9 cellular contexts compared by ENCODE assay signal in the genomic region with DNA sequence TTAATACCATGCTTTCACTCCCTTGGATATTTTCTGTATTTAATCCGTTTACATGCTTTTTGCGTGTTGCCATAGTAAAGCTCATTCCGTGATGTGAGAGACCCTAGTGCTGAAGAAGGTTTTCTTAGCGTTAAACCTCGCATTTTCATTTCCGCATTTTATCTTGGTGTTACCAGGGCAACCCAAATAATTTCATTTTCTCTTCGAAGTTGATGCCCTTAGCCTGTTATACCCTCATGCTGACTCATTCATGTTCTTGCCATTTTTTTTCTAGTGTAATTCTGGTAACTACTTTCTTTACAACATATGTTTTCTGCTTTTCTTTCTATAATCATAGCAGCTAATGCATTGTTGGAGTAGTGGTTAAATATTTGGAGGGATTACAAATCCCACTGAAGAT. TPM values are rescaled to one million over a fixed set of nuclear protein-coding genes. Genes with fewer than 3 reads are reported as not detected.
DNase-seq lines count a peak whose midpoint lies in the region; ATAC-seq and TF ChIP-seq lines count a peak whose summit lies in the region.
"Had no signal": no experiment of that assay in that cellular context is flagged by ENCODE, and none has a peak within 500 bp of the region (broad histone marks: within the 10 kb centered on the region; RNA-seq: fewer than 3 reads in every experiment).

No MANE protein-coding gene starts in this region.

- H3K9me3 ChIP-seq in right atrium auricular region (no peaks in the 10 kb centered on the region), upper lobe of right lung (no peaks in the 10 kb centered on the region)

- DNase-seq in Right ventricle myocardium inferior (ENCODE audit: missing footprints), result no peak
- no peak for DNase-seq in right atrium auricular region (ENCODE audit: low spot score)
- DNase-seq in upper lobe of right lung, result no peak
- DNase-seq in Calu3, result no peak
- no peak for DNase-seq in RKO (ENCODE audit: low spot score)
- no peak for DNase-seq in SHP77 (lab: John Stamatoyannopoulos, UW)
- DNase-seq: COR-L47 had no signal

- H3K4me3 Mint-ChIP-seq in activated T-helper 17 cell treated with anti-CD3 and anti-CD28 coated beads, Interleukin-2, amount 50 U/mL, for 72 hours, result peak overlapping the region; percentile 75
- H3K4me3 Mint-ChIP-seq in Calu3 (ENCODE audit: low read depth, unreplicated experiment), result no peak overlapping the region

- no peaks in the 10 kb centered on the region for H3K27me3 Mint-ChIP-seq in activated T-helper 17 cell treated with anti-CD3 and anti-CD28 coated beads, Interleukin-2, amount 50 U/mL, for 72 hours
- H3K27me3 Mint-ChIP-seq in Calu3 (ENCODE audit: unreplicated experiment), result no peaks in the 10 kb centered on the region

- peaks cover 91% of the 10 kb centered on the region for H3K36me3 Mint-ChIP-seq in activated T-helper 17 cell treated with anti-CD3 and anti-CD28 coated beads, Interleukin-2, amount 50 U/mL, for 72 hours (ENCODE audit: low read depth)
- H3K36me3 Mint-ChIP-seq in Calu3 (ENCODE audit: insufficient read depth, unreplicated experiment), result no peaks in the 10 kb centered on the region

- CTCF ChIA-PET in Calu3 (lab: Charles Lee), result no interaction called here

- H3K4me1 ChIP-seq in right atrium auricular region, result peaks cover 0 to 38% of the 10 kb centered on the region in 2 donors
- peaks cover 10% of the 10 kb centered on the region for H3K4me1 ChIP-seq in upper lobe of right lung

- H3K36me3 ChIP-seq in right atrium auricular region, result no peaks in the 10 kb centered on the region
- H3K36me3 ChIP-seq in upper lobe of right lung, result no peaks in the 10 kb centered on the region

- no peak for TF ChIP-seq CTCF in right atrium auricular region (IDR thresholded peaks at IDR 0.05)
- no peak for TF ChIP-seq CTCF in upper lobe of right lung (IDR thresholded peaks at IDR 0.05)
- TF ChIP-seq CTCF in Calu3 (IDR thresholded peaks at IDR 0.05; ENCODE audit: unreplicated experiment), result no peak

- H3K27ac Mint-ChIP-seq in activated T-helper 17 cell treated with anti-CD3 and anti-CD28 coated beads, Interleukin-2, amount 50 U/mL, for 72 hours, result peak overlapping the region; percentile 94
- H3K27ac Mint-ChIP-seq in Calu3 (ENCODE audit: unreplicated experiment), result no peak overlapping the region

- intact Hi-C loops in Right ventricle myocardium inferior (cut with DNase I), result no loop called here
- intact Hi-C loops in upper lobe of right lung (cut with DNase I), result no loop called here
- intact Hi-C loops in Calu3 (cut with micrococcal nuclease; ENCODE audit: unreplicated experiment), result no loop called here

- no TSS peak for BruUV-seq in Calu3 (replicated peaks; lab: Mats Ljungman, UMichigan)

- ATAC-seq in Right ventricle myocardium inferior, result peak; percentile 48
- ATAC-seq in HG03097 (IDR thresholded peaks at IDR 0.05; ENCODE audit: low FRiP score, unreplicated experiment), result peak; percentile 95
- ATAC-seq in activated T-helper 17 cell treated with anti-CD3 and anti-CD28 coated beads, Interleukin-2, amount 50 U/mL, for 72 hours (replicated peaks), result peak; percentile 65
- ATAC-seq in upper lobe of right lung, result peak; percentile 72

- H3K4me3 ChIP-seq in right atrium auricular region (no peak overlapping the region), upper lobe of right lung (no peak overlapping the region)

- peaks cover 63% of the 10 kb centered on the region for H3K4me1 Mint-ChIP-seq in activated T-helper 17 cell treated with anti-CD3 and anti-CD28 coated beads, Interleukin-2, amount 50 U/mL, for 72 hours
- H3K4me1 Mint-ChIP-seq in Calu3 (ENCODE audit: low read depth, unreplicated experiment), result no peaks in the 10 kb centered on the region

- H3K9me3 Mint-ChIP-seq in activated T-helper 17 cell treated with anti-CD3 and anti-CD28 coated beads, Interleukin-2, amount 50 U/mL, for 72 hours, result peaks cover 3% of the 10 kb centered on the region
- H3K9me3 Mint-ChIP-seq in Calu3 (ENCODE audit: low read depth, unreplicated experiment), result no peaks in the 10 kb centered on the region

- H3K27ac ChIP-seq in right atrium auricular region, result no peak overlapping the region
- H3K27ac ChIP-seq in upper lobe of right lung, result no peak overlapping the region

- H3K27me3 ChIP-seq in right atrium auricular region (no peaks in the 10 kb centered on the region), upper lobe of right lung (no peaks in the 10 kb centered on the region)

RNA-seq across cellular contexts. Expression of gene LRRC8C, which starts 37.2 kb away (rescaled TPM):
- total RNA-seq in Right ventricle myocardium inferior (7.7 TPM), right atrium auricular region (10 to 100 TPM in 1 of 2 donors, 1 to 10 TPM in 1; 9.0 to 11.5 TPM), upper lobe of right lung (12.6 TPM), Calu3 (2022) (2.7 and 3.5 TPM in 2 replicates)
- total RNA-seq in activated T-helper 17 cell treated with anti-CD3 and anti-CD28 coated beads, Interleukin-2, amount 50 U/mL, for 72 hours, result 10 to 100 TPM; 27.7 to 50.4 TPM
